9 cellular contexts compared by ENCODE assay signal in the genomic region with DNA sequence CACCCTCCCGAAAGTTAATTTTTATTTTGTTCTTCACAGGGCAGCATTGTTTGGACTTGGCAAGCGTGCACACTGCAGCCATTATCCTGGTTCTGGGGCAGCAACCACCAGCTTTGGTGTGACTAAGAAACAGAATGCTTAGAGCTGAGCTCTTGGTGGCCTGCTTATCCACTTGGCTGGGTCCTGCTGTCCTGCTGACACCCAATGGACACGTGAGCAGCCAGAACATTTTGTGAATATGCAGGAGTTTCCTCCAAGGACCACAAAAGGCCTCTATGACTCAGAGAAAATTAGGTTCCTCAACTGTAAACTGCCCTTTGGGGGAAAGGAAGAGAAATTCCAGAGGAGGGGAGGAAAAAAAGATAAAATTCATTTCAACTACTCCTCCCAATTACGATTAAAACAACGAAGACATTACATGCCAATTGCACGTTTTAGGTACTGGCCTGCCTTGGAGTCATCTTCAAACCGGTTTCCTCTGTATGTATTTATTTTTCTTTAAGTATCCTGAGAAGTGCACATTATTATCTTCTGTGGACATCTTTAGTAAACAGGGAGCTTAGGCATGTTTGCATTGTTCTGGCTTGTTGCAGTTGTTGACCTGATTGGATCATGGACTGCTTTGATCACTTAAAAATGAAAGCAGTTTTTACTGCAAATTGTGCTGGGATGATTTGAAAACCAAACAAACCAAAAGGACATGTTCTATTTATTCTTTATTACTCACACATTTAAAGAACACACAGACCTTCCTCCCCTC.
DNase-seq lines count a peak whose midpoint lies in the region; ATAC-seq, FAIRE-seq and TF ChIP-seq lines count a peak whose summit lies in the region.
"Had no signal": no experiment of that assay in that cellular context is flagged by ENCODE, and none has a peak within 500 bp of the region (broad histone marks: within the 10 kb centered on the region; RNA-seq: fewer than 3 reads in every experiment).

No MANE protein-coding gene starts in this region.

- peak overlapping the region; percentile 39 for H3K4me3 Mint-ChIP-seq in MCF 10A (ENCODE audit: unreplicated experiment)

- H3K27ac Mint-ChIP-seq in MCF 10A (ENCODE audit: low read depth, unreplicated experiment): peak overlapping the region; percentile 47

- no peak overlapping the region for H3K27ac ChIP-seq in left ventricle myocardium inferior (replicated peaks)

- H3K36me3 Mint-ChIP-seq in MCF 10A (ENCODE audit: insufficient read depth, unreplicated experiment): no peaks in the 10 kb centered on the region

- peaks cover 21% of the 10 kb centered on the region for H3K4me1 Mint-ChIP-seq in MCF 10A (ENCODE audit: insufficient read depth, unreplicated experiment)

- no peaks in the 10 kb centered on the region for H3K27me3 ChIP-seq in left ventricle myocardium inferior (ENCODE audit: low read depth)

- no peaks in the 10 kb centered on the region for H3K27me3 Mint-ChIP-seq in MCF 10A (ENCODE audit: insufficient read depth, unreplicated experiment)

- intact Hi-C loops in Right ventricle myocardium inferior (cut with DNase I): no loop called here
- intact Hi-C loops in left ventricle myocardium inferior (cut with micrococcal nuclease): no loop called here
- intact Hi-C loops in MCF 10A (cut with micrococcal nuclease): loop anchor here (10.0 kb wide), 1 partner anchor 85 kb away; a partner anchor contains a TSS
- intact Hi-C loops in left colon (cut with DNase I, micrococcal nuclease): no loop called here

- CTCF ChIA-PET in MCF 10A (lab: Yijun Ruan, JAX): interaction anchor here (0.6 to 1.3 kb wide), 6 partner anchors 11 to 1783 kb away, joined by 3 read pairs; no protein-coding TSS in a partner anchor

- H3K4me1 ChIP-seq in left ventricle myocardium inferior: no peaks in the 10 kb centered on the region

- no peak for FAIRE-seq in GM19239 (lab: Jason Lieb, UNC)

- H3K9me3 Mint-ChIP-seq in MCF 10A (ENCODE audit: unreplicated experiment): peaks cover 8% of the 10 kb centered on the region

- POLR2A ChIA-PET in MCF 10A (lab: Yijun Ruan, JAX): interaction anchor here (0.5 to 2.3 kb wide), 3 partner anchors 9 to 585 kb away, joined by 4 to 15 read pairs (median 7); a partner anchor contains a TSS

- peaks cover 8% of the 10 kb centered on the region for H3K9me3 ChIP-seq in left ventricle myocardium inferior (replicated peaks)

- no peak overlapping the region for H3K4me3 ChIP-seq in left ventricle myocardium inferior

- H3K36me3 ChIP-seq in left ventricle myocardium inferior: no peaks in the 10 kb centered on the region

- no peak for TF ChIP-seq CTCF in left ventricle myocardium inferior (IDR thresholded peaks at IDR 0.05; ENCODE audit: borderline replicate concordance)
- no peak for TF ChIP-seq CTCF in MCF 10A (IDR thresholded peaks at IDR 0.05; ENCODE audit: unreplicated experiment)

- ATAC-seq in Right ventricle myocardium inferior: peak; percentile 72
- ATAC-seq in left colon: peak; percentile 54
- no peak for ATAC-seq in HG02870 (IDR thresholded peaks at IDR 0.05; ENCODE audit: unreplicated experiment)

- BruUV-seq in MCF 10A (replicated peaks; lab: Mats Ljungman, UMichigan): no TSS peak

- DNase-seq in Right ventricle myocardium inferior (ENCODE audit: missing footprints) (no peak), left ventricle myocardium inferior (no peak), MCF 10A (ENCODE audit: unreplicated experiment) (peak; percentile 51), left colon (peak in 1 of 2 donors; percentile 29), GM19239 (ENCODE audit: insufficient read length, low spot score) (no peak), DMS153 treated with DMSO at 0.1 percent for 48 hours (lab: John Stamatoyannopoulos, UW; ENCODE audit: unreplicated experiment) (no peak), cerebellar nuclear complex (lab: John Stamatoyannopoulos, UW) (no peak)
- DNase-seq: NCI-H2107 had no signal
